Comparison of ENCODE assay signal across 34 cellular contexts in genomic region chr12:91630906-91631305, GRCh38.
DNase-seq lines count a peak whose midpoint lies in the region; ATAC-seq and TF ChIP-seq lines count a peak whose summit lies in the region.
"Had no signal": no experiment of that assay in that cellular context is flagged by ENCODE, and none has a peak within 500 bp of the region (broad histone marks: within the 10 kb centered on the region; RNA-seq: fewer than 3 reads in every experiment).

No MANE protein-coding gene starts in this region.

- H3K27ac ChIP-seq in left lung = no peak overlapping the region
- H3K27ac ChIP-seq: A549, ascending aorta, cardiac muscle cell, gastroesophageal sphincter, right atrium auricular region, spleen, stomach, tibial artery had no signal

- no peak overlapping the region for H3K4me3 ChIP-seq in left lung
- H3K4me3 ChIP-seq: A549, ascending aorta, cardiac muscle cell, gastroesophageal sphincter, MG63, right atrium auricular region, spleen, stomach, tibial artery had no signal

- DNase-seq in Ammon's horn (ENCODE audit: low spot score) = peak; percentile 4
- peak; percentile 66 for DNase-seq in NCI-H2227 treated with DMSO at 0.1 percent for 48 hours (lab: John Stamatoyannopoulos, UW)
- DNase-seq in RPMI8226 = peak; percentile 41
- DNase-seq in left lung = no peak
- no peak for DNase-seq in NCI-H187 treated with DMSO at 0.1 percent for 48 hours (lab: John Stamatoyannopoulos, UW)
- DNase-seq in AG08396 (ENCODE audit: low spot score) = no peak
- no peak for DNase-seq in CD14-positive monocyte (ENCODE audit: low spot score)
- DNase-seq: activated B cell treated with CpG ODN at 0.5 μM for 24 hours; activated CD4-positive, alpha-beta T cell treated with anti-CD3 and anti-CD28 coated beads, Interleukin-2, amount 50 U/mL, for 1 hour; activated T-cell treated with anti-CD3 and anti-CD28 coated beads, Interleukin-2, amount 50 U/mL, for 72 hours; AML-193; CD8-positive, alpha-beta memory T cell; effector CD4-positive, alpha-beta T cell; hippocampal formation; KG1; mammary epithelial cell; MG63; NCI-H1436 treated with DMSO at 0.1 percent for 48 hours; NCI-H2107; NCI-H446 treated with DMSO at 0.1 percent for 48 hours; NK-92 treated with Interleukin-12 subunit alpha and Interleukin-12 subunit beta, amount 100 ng/mL, for 24 hours; SHP77; spleen; stimulated activated CD4-positive, alpha-beta T cell treated with anti-CD3 and anti-CD28 coated beads, Interleukin-2, amount 100 ng/mL, for 24 hours; stomach; tibial artery had no signal

- no peak overlapping the region for H3K4me3 Mint-ChIP-seq in CD14-positive monocyte
- H3K4me3 Mint-ChIP-seq: activated B cell treated with CpG ODN at 0.5 μM for 24 hours; activated T-cell treated with anti-CD3 and anti-CD28 coated beads, Interleukin-2, amount 50 U/mL, for 72 hours; CD8-positive, alpha-beta memory T cell; T-helper 2 cell treated with Interferon-gamma antibody and Interleukin-4, amounts not matched to agents 5 μg/mL and 100 μg/mL, for 36 hours had no signal

- H3K27me3 ChIP-seq in left lung = no peaks in the 10 kb centered on the region
- H3K27me3 ChIP-seq: ascending aorta, cardiac muscle cell, gastroesophageal sphincter, MG63, right atrium auricular region, spleen, stomach, tibial artery had no signal

- peak; percentile 33 for ATAC-seq in left lung
- ATAC-seq in HG03280 (IDR thresholded peaks at IDR 0.05; ENCODE audit: unreplicated experiment) = no peak
- ATAC-seq: A549; activated T-cell treated with anti-CD3 and anti-CD28 coated beads, Interleukin-2, amount 50 U/mL, for 72 hours; gastroesophageal sphincter; Panc1 had no signal

- intact Hi-C loops in left lung (cut with DNase I) = no loop called here
- intact Hi-C loops in CD14-positive monocyte (cut with micrococcal nuclease) = no loop called here

- no peaks in the 10 kb centered on the region for H3K27me3 Mint-ChIP-seq in CD14-positive monocyte (ENCODE audit: low read depth in 3 of 3)

- peaks cover 3% of the 10 kb centered on the region for H3K4me1 Mint-ChIP-seq in CD14-positive monocyte
- H3K4me1 Mint-ChIP-seq: activated B cell treated with CpG ODN at 0.5 μM for 24 hours had no signal

- no peak overlapping the region for H3K27ac Mint-ChIP-seq in CD14-positive monocyte
- H3K27ac Mint-ChIP-seq: activated B cell treated with CpG ODN at 0.5 μM for 24 hours; activated T-cell treated with anti-CD3 and anti-CD28 coated beads, Interleukin-2, amount 50 U/mL, for 72 hours; CD8-positive, alpha-beta memory T cell; T-helper 2 cell treated with Interferon-gamma antibody and Interleukin-4, amounts not matched to agents 5 μg/mL and 100 μg/mL, for 36 hours had no signal

- H3K9me3 ChIP-seq in left lung = peaks cover 0 to 5% of the 10 kb centered on the region in 2 donors
- H3K9me3 ChIP-seq: A549, ascending aorta, gastroesophageal sphincter, MG63, tibial artery had no signal

- no peaks in the 10 kb centered on the region for H3K36me3 ChIP-seq in left lung
- H3K36me3 ChIP-seq: ascending aorta, cardiac muscle cell, gastroesophageal sphincter, MG63, right atrium auricular region, spleen, stomach, tibial artery had no signal

- peaks cover 10 to 16% (median 12%) of the 10 kb centered on the region in 7 donors for H3K9me3 Mint-ChIP-seq in CD14-positive monocyte

- TF ChIP-seq CTCF in left lung (IDR thresholded peaks at IDR 0.05) (no peak), CD14-positive monocyte (IDR thresholded peaks at IDR 0.05) (no peak)

- no peaks in the 10 kb centered on the region for H3K4me1 ChIP-seq in left lung
- H3K4me1 ChIP-seq: A549, ascending aorta, gastroesophageal sphincter, right atrium auricular region, spleen, stomach, tibial artery had no signal

- H3K36me3 Mint-ChIP-seq in CD14-positive monocyte = no peaks in the 10 kb centered on the region

Comparison
In these comparisons a context has a peak if more than half of its experiments do, and no peak if none do; other contexts are left out.
1. DNase-seq: peak in Ammon's horn (single experiment), NCI-H2227 treated with DMSO at 0.1 percent for 48 hours (single experiment) and RPMI8226 (single experiment); none in left lung (0 of 2), NCI-H187 treated with DMSO at 0.1 percent for 48 hours (single experiment), AG08396 (single experiment) and CD14-positive monocyte (single experiment).